8 cellular contexts compared by ENCODE assay signal in the genomic region with DNA sequence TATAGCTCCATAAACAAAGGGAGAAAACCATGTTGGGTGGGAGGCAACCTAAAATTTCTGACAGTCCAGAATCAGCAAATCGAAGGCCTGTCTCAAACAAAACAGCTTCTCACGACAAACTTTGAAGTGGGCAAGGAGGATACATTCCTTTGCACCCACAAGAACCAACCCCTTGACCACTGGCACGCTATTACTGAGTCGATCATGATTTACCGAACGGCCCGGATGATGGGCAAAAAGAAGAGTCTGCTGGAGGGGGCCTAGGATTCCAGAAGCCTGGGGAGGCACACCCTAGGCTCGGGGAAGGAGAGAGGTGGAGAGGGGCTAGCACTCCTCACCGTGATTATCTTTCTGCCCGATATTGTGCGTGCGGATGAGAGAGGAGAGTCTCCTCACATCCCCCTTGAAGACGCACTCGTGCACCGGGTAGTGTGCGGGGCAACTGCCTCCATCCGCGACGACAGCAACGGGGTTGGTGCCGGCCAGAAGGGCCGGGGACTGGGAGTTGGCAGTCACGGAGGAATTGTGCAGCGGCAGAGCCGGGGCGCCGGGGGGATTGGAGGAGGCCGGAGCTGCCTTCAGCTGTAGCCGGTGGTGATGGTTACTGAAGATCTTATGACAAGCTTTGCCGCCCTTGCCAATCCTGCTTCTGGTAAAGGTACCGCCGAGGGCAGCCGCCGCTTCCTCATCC. TPM values are rescaled to one million over a fixed set of nuclear protein-coding genes. Genes with fewer than 3 reads are reported as not detected.
A peak's percentile ranks its signal among the peaks of the same experiment; 100 is the strongest.
DNase-seq lines count a peak whose midpoint lies in the region; ATAC-seq, FAIRE-seq and TF ChIP-seq lines count a peak whose summit lies in the region.

No MANE protein-coding gene starts in this region.

- H4K20me1 ChIP-seq in K562 (replicated peaks; ENCODE audit: control insufficient read depth, insufficient read depth, low read length) = no peaks in the 10 kb centered on the region; the same call in 1 of the 2 replicates

- H3K9me1 ChIP-seq in K562 (ENCODE audit: control insufficient read depth, insufficient read depth, low read length) = no peaks in the 10 kb centered on the region

- CTCF ChIA-PET in K562 (lab: Yijun Ruan, JAX; ENCODE audit: low intra/inter-chr PET ratio) = no interaction called here

- intact Hi-C loops in K562 (cut with micrococcal nuclease) (loop anchor here (1.0 kb wide), 1 partner anchor 58 kb away; the partner anchor contains the start of gene CTH), kidney (cut with DNase I) (no loop called here)

- in situ Hi-C loops in K562 (cut with MboI) = no loop called here

- peak overlapping the region; percentile 95 for H3K4me3 ChIP-seq in K562
- peak overlapping the region; percentile 91 to 100 for H3K4me3 ChIP-seq in kidney (ENCODE audit: low read length in 2 of 2)

- TF ChIP-seq EP300 in K562 (IDR thresholded peaks at IDR 0.05; ENCODE audit: low read length) = no peak

- POLR2A ChIA-PET in K562 (lab: Yijun Ruan, JAX) = interaction anchor here (0.7 to 5.5 kb wide), 17 partner anchors 9 to 632 kb away, joined by 3 to 44 read pairs (median 4); partner anchors contain the start of gene CTH

- WGBS in K562 (ENCODE audit: insufficient coverage, low coverage, missing lambda C conversion rate) = 0% methylated on average over 34 of the region's 34 CpGs

- H3K4me1 ChIP-seq in K562 (replicated peaks in 1 of 2; ENCODE audit: control insufficient read depth in 2 of 2, insufficient read depth in 2 of 2, low read length in 2 of 2) = peaks cover 5 to 22% of the 10 kb centered on the region in 2 experiments; a peak in 3 of 5 replicates
- peaks cover 2 to 6% of the 10 kb centered on the region in 2 donors for H3K4me1 ChIP-seq in kidney (ENCODE audit: control insufficient read depth in 1 of 2, insufficient read depth in 1 of 2, low read depth in 1 of 2, low read length in 2 of 2)

- no peak for TF ChIP-seq CTCF in C4-2B (conservative IDR thresholded peaks at IDR 0.05)
- no peak for TF ChIP-seq CTCF in K562 (IDR thresholded peaks at IDR 0.05 in 2 of 3, conservative IDR thresholded peaks at IDR 0.05 in 1 of 3; ENCODE audit: insufficient read depth in 2 of 3, low read depth in 1 of 3, low read length in 3 of 3)
- no peak for TF ChIP-seq CTCF in kidney (IDR thresholded peaks at IDR 0.05; ENCODE audit: borderline replicate concordance, extremely low read depth, insufficient read depth)

- TF ChIP-seq RAD21 in K562 (CRISPR knock-in tag; conservative IDR thresholded peaks at IDR 0.05 in 1 of 2, IDR thresholded peaks at IDR 0.05 in 1 of 2) = no peak

- H3K9me3 ChIP-seq in K562 (replicated peaks; ENCODE audit: control insufficient read depth, insufficient read depth, low read depth, low read length) = no peaks in the 10 kb centered on the region
- H3K9me3 ChIP-seq in kidney (ENCODE audit: control insufficient read depth in 1 of 2, low read length in 2 of 2) = no peaks in the 10 kb centered on the region

- H3K9ac ChIP-seq in K562 (ENCODE audit: insufficient read depth in 1 of 2, low read depth in 2 of 2, low read length in 2 of 2) = peak overlapping the region; percentile 97 to 99
- peak overlapping the region; percentile 82 to 98 for H3K9ac ChIP-seq in kidney (ENCODE audit: low read length in 2 of 2)

- DNase-seq in RCC 7860 (ENCODE audit: low spot score) (peak; percentile 78), K562 (ENCODE audit: extremely low read depth in 1 of 4, low spot score in 3 of 4) (peak; percentile 11 to 35 (median 26)), kidney (peak; percentile 83), inferior parietal cortex (ENCODE audit: extremely low spot score) (no peak)
- DNase-seq in stimulated activated CD4-positive, alpha-beta T cell treated with anti-CD3 and anti-CD28 coated beads, Interleukin-2, amount 100 ng/mL, for 24 hours = peak; percentile 33 to 46

- no peaks in the 10 kb centered on the region for H3K27me3 ChIP-seq in K562 (ENCODE audit: control insufficient read depth in 2 of 2, insufficient read depth in 2 of 2, low read length in 2 of 2)

- H3K4me2 ChIP-seq in K562 (ENCODE audit: insufficient read depth, low read length) = peak overlapping the region; percentile 99

- peak; percentile 40 for ATAC-seq in GM18907 (IDR thresholded peaks at IDR 0.05; ENCODE audit: unreplicated experiment)
- peak; percentile 24 for ATAC-seq in HG03108 (IDR thresholded peaks at IDR 0.05; ENCODE audit: unreplicated experiment)
- peak; percentile 50 for ATAC-seq in K562

- FAIRE-seq in RCC 7860 (lab: Jason Lieb, UNC) (peak; percentile 79), K562 (lab: Jason Lieb, UNC) (no peak), kidney (lab: Jason Lieb, UNC) (no peak)

- peak overlapping the region; percentile 99 for H2AFZ ChIP-seq in K562 (ENCODE audit: low read depth, low read length)

- no TSS peak for BruUV-seq in K562 (replicated peaks; lab: Mats Ljungman, UMichigan)

- peaks cover 67% of the 10 kb centered on the region for H3K79me2 ChIP-seq in K562 (ENCODE audit: control insufficient read depth, insufficient read depth, low read length)

- H3K27ac ChIP-seq in C4-2B = peak overlapping the region; percentile 86
- peak overlapping the region; percentile 96 for H3K27ac ChIP-seq in K562 (ENCODE audit: extremely low read depth, low read depth, low read length)
- peak overlapping the region; percentile 93 to 94 for H3K27ac ChIP-seq in kidney (ENCODE audit: low read depth in 2 of 2, low read length in 2 of 2)

- no peak for TF ChIP-seq POLR2A in K562 (conservative IDR thresholded peaks at IDR 0.05)

- peaks cover 10% of the 10 kb centered on the region; the same call in 1 of the 3 replicates for H3K36me3 ChIP-seq in K562 (ENCODE audit: control insufficient read depth, insufficient read depth, low read length)
- H3K36me3 ChIP-seq in kidney (ENCODE audit: control insufficient read depth in 1 of 2, insufficient read depth in 2 of 2, low read length in 2 of 2) = no peaks in the 10 kb centered on the region

TF ChIP-seq in K562, 482 proteins besides CTCF, POLR2A, EP300 and RAD21 (continues in another document):
- TF ChIP-seq ZNF274 (IDR thresholded peaks at IDR 0.05; ENCODE audit: borderline replicate concordance, low read depth, low read length) (no peak), BRCA1 (IDR thresholded peaks at IDR 0.05) (no peak), BRCA1 (CRISPR knock-in tag; IDR thresholded peaks at IDR 0.05) (0 out of 2 replicates have a peak, but pooled peaks have one; percentile 33), ZNF143 (CRISPR knock-in tag; IDR thresholded peaks at IDR 0.05) (0 out of 2 replicates have a peak, but pooled peaks have one; percentile 7), SREBF2 (CRISPR knock-in tag; IDR thresholded peaks at IDR 0.05) (0 out of 2 replicates have a peak, but pooled peaks have one; percentile 15), SAP30 (IDR thresholded peaks at IDR 0.05; ENCODE audit: borderline replicate concordance, insufficient read depth, low read depth, low read length, poor library complexity, severe bottlenecking) (peak; percentile 11)

RNA-seq across cellular contexts. Expression of gene ANKRD13C, which starts 0.7 kb away (rescaled TPM):
- 16.8 and 35.6 TPM in 2 replicates for total RNA-seq in K562 (2011; cell fraction: chromatin; rRNA removed; ENCODE audit: low replicate concordance)
- 16.3 and 17.8 TPM in 2 replicates for total RNA-seq in K562 (2011; cell fraction: nucleolus; rRNA removed)
- 17.1 and 22.2 TPM in 2 replicates for total RNA-seq in K562 (2011; cell fraction: nucleoplasm; rRNA removed)
- 16.0 and 16.7 TPM in 2 replicates for total RNA-seq in K562 (2014; rRNA removed)
- total RNA-seq in K562 (2014; rRNA removed; fragmentation: Illumina TruSeq; extraction: Trizol) = 16.6 and 19.3 TPM in 2 replicates
- total RNA-seq in K562 (2015; rRNA removed; fragmentation: Illumina TruSeq; extraction: Trizol) = 20.8 and 22.8 TPM in 2 replicates
- total RNA-seq in K562 (2021) = 13.9 and 15.0 TPM in 2 replicates
- polyA plus RNA-seq in K562 (2011; rRNA removed) = 6.5 and 8.7 TPM in 2 replicates
- 3.3 and 5.1 TPM in 2 replicates for polyA plus RNA-seq in K562 (2011; cell fraction: cytosol; rRNA removed)
- polyA plus RNA-seq in K562 (2011; cell fraction: nucleus; rRNA removed) = 7.8 and 10.6 TPM in 2 replicates
- polyA plus RNA-seq in K562 (2012) = 7.7 and 8.1 TPM in 2 replicates
- polyA plus RNA-seq in K562 (2014; fragmentation: Illumina TruSeq; extraction: Trizol) = 10.2 and 12.5 TPM in 2 replicates
- 1 to 10 TPM; 3.4 to 4.0 TPM for polyA plus RNA-seq in K562 (2014; fragmentation: Nextera tagmentation; extraction: Ambion mirVana)
- polyA plus RNA-seq in K562 (2014; rRNA removed) = 10.3 and 11.9 TPM in 2 replicates
- 13.3 and 15.4 TPM in 2 replicates for polyA minus RNA-seq in K562 (2011; rRNA and poly(A)+ RNA removed)
- polyA minus RNA-seq in K562 (2011; cell fraction: cytosol; rRNA and poly(A)+ RNA removed) = 8.3 and 8.6 TPM in 2 replicates
- polyA minus RNA-seq in K562 (2011; cell fraction: nucleus; rRNA and poly(A)+ RNA removed) = 22.3 and 26.2 TPM in 2 replicates
- total RNA-seq in kidney = 23.4 TPM
- 8.4 TPM for polyA plus RNA-seq in kidney (ENCODE audit: insufficient read depth, low read depth, low replicate concordance)

RNA-seq across cellular contexts. Expression of gene CTH, which starts 57.3 kb away (rescaled TPM):
- total RNA-seq in K562 (2011; cell fraction: chromatin; rRNA removed; ENCODE audit: low replicate concordance) = 20.6 and 29.3 TPM in 2 replicates
- total RNA-seq in K562 (2011; cell fraction: nucleolus; rRNA removed) = 17.0 and 18.3 TPM in 2 replicates
- 18.4 and 19.7 TPM in 2 replicates for total RNA-seq in K562 (2011; cell fraction: nucleoplasm; rRNA removed)
- total RNA-seq in K562 (2014; rRNA removed) (17.3 and 17.4 TPM in 2 replicates), K562 (2014; rRNA removed; fragmentation: Illumina TruSeq; extraction: Trizol) (26.6 and 31.5 TPM in 2 replicates), K562 (2015; rRNA removed; fragmentation: Illumina TruSeq; extraction: Trizol) (7.0 and 8.0 TPM in 2 replicates), K562 (2021) (26.1 and 30.9 TPM in 2 replicates), kidney (6.5 TPM)
- polyA plus RNA-seq in K562 (2011; rRNA removed) (26.9 and 29.9 TPM in 2 replicates), K562 (2014; fragmentation: Illumina TruSeq; extraction: Trizol) (42.0 and 45.3 TPM in 2 replicates), K562 (2014; fragmentation: Nextera tagmentation; extraction: Ambion mirVana) (10 to 100 TPM; 45.6 to 54.4 TPM), K562 (2014; rRNA removed) (34.6 and 36.0 TPM in 2 replicates), kidney (ENCODE audit: insufficient read depth, low read depth, low replicate concordance) (7.5 TPM)
- polyA plus RNA-seq in K562 (2011; cell fraction: cytosol; rRNA removed) = 26.8 and 27.2 TPM in 2 replicates
- polyA plus RNA-seq in K562 (2011; cell fraction: nucleus; rRNA removed) = 18.6 and 20.2 TPM in 2 replicates
- 11.6 and 84.2 TPM in 2 replicates for polyA plus RNA-seq in K562 (2012)
- 24.1 and 27.0 TPM in 2 replicates for polyA minus RNA-seq in K562 (2011; rRNA and poly(A)+ RNA removed)
- polyA minus RNA-seq in K562 (2011; cell fraction: cytosol; rRNA and poly(A)+ RNA removed) = 12.2 and 17.0 TPM in 2 replicates
- polyA minus RNA-seq in K562 (2011; cell fraction: nucleus; rRNA and poly(A)+ RNA removed) = 12.3 and 21.4 TPM in 2 replicates
